ENCODE assay signal across 21 cellular contexts in genomic region chr5:136145030-136145429, GRCh38.
A peak's percentile ranks its signal among the peaks of the same experiment; 100 is the strongest.
DNase-seq lines count a peak whose midpoint lies in the region; ATAC-seq, FAIRE-seq and TF ChIP-seq lines count a peak whose summit lies in the region.
"Had no signal": no experiment of that assay in that cellular context is flagged by ENCODE, and none has a peak within 500 bp of the region (broad histone marks: within the 10 kb centered on the region; RNA-seq: fewer than 3 reads in every experiment).

No MANE protein-coding gene starts in this region.

- no peaks in the 10 kb centered on the region for H3K9me3 ChIP-seq in WERI-Rb-1 (ENCODE audit: severe bottlenecking)
- H3K9me3 ChIP-seq: pancreas had no signal

- H3K27ac ChIP-seq in WERI-Rb-1: no peak overlapping the region
- H3K27ac ChIP-seq: pancreas, VCaP had no signal

- H3K36me3 ChIP-seq in WERI-Rb-1: peaks cover 15% of the 10 kb centered on the region
- H3K36me3 ChIP-seq: pancreas had no signal

- no peak for FAIRE-seq in RCC 7860 (lab: Jason Lieb, UNC)
- FAIRE-seq: pancreas, small intestine, urothelium cell line had no signal

- no peak for TF ChIP-seq CTCF in WERI-Rb-1 (IDR thresholded peaks at IDR 0.05; ENCODE audit: low read depth, low read length)

- no peak overlapping the region for H3K4me3 ChIP-seq in WERI-Rb-1 (ENCODE audit: low read depth, low read length)
- H3K4me3 ChIP-seq: pancreas had no signal

- no peaks in the 10 kb centered on the region for H3K27me3 ChIP-seq in WERI-Rb-1 (ENCODE audit: insufficient read depth, low read depth, severe bottlenecking)
- H3K27me3 ChIP-seq: pancreas had no signal

- ATAC-seq in GM18499 (IDR thresholded peaks at IDR 0.05; ENCODE audit: insufficient read depth, unreplicated experiment) (peak; percentile 35), GM21360 (IDR thresholded peaks at IDR 0.05; ENCODE audit: unreplicated experiment) (peak; percentile 73), HG02798 (IDR thresholded peaks at IDR 0.05; ENCODE audit: poor library complexity, unreplicated experiment) (peak; percentile 74), HG03378 (IDR thresholded peaks at IDR 0.05; ENCODE audit: unreplicated experiment) (peak; percentile 41)
- ATAC-seq: activated CD8-positive, alpha-beta memory T cell treated with anti-CD3 and anti-CD28 coated beads, Interleukin-2, amount 10 ng/mL, durations not matched to agents 7 days and 5 days; pancreas; PC-3; stimulated activated naive CD8-positive, alpha-beta T cell treated with anti-CD3 and anti-CD28 coated beads, Interleukin-15, amount 100 ng/mL, for 72 hours had no signal

- no peak for DNase-seq in NCI-H1930 (lab: John Stamatoyannopoulos, UW)
- no peak for DNase-seq in AG08396 (ENCODE audit: low spot score)
- DNase-seq in WERI-Rb-1: no peak
- DNase-seq in RCC 7860 (ENCODE audit: low spot score): no peak
- DNase-seq: activated CD8-positive, alpha-beta memory T cell treated with anti-CD3 and anti-CD28 coated beads, Interleukin-2, amount 10 ng/mL, durations not matched to agents 7 days and 5 days; activated naive CD4-positive, alpha-beta T cell treated with anti-CD3 and anti-CD28 coated beads for 36 hours; CD8-positive, alpha-beta memory T cell; GDM1; H9; NCI-H1694; NCI-H524; pancreas; PC-3; small intestine; stimulated activated naive CD8-positive, alpha-beta T cell treated with anti-CD3 and anti-CD28 coated beads, Interleukin-15, amount 100 ng/mL, for 72 hours had no signal
